In genomic region chr1:6178751-6179563, GRCh38 we compare ENCODE assay signal across 11 cellular contexts. TPM values are rescaled to one million over a fixed set of nuclear protein-coding genes. Genes with fewer than 3 reads are reported as not detected.
A peak's percentile ranks its signal among the peaks of the same experiment; 100 is the strongest.
DNase-seq lines count a peak whose midpoint lies in the region; ATAC-seq, FAIRE-seq and TF ChIP-seq lines count a peak whose summit lies in the region.
"Had no signal": no experiment of that assay in that cellular context is flagged by ENCODE, and none has a peak within 500 bp of the region (broad histone marks: within the 10 kb centered on the region; RNA-seq: fewer than 3 reads in every experiment).

No MANE protein-coding gene starts in this region.

- peak overlapping the region; percentile 64 for H3K4me3 Mint-ChIP-seq in T-helper 17 cell
- H3K4me3 Mint-ChIP-seq in stimulated activated naive B cell treated with anti-CD40 and anti-IgM and Interleukin-4, amounts not matched to agents 10 μg/mL and 1 μg/mL and 100 μg/mL, for 72 hours, result peak overlapping the region; percentile 57 to 69
- H3K4me3 Mint-ChIP-seq: activated naive CD4-positive, alpha-beta T cell treated with anti-CD3 and anti-CD28 coated beads for 36 hours had no signal

- peaks cover 17% of the 10 kb centered on the region for H3K4me1 Mint-ChIP-seq in T-helper 17 cell
- H3K4me1 Mint-ChIP-seq in stimulated activated naive B cell treated with anti-CD40 and anti-IgM and Interleukin-4, amounts not matched to agents 10 μg/mL and 1 μg/mL and 100 μg/mL, for 72 hours, result peaks cover 20 to 26% of the 10 kb centered on the region in 2 donors

- no peaks in the 10 kb centered on the region; the same call in none of the 2 replicates for H4K20me1 ChIP-seq in PC-9 (ENCODE audit: insufficient read depth)

- no peaks in the 10 kb centered on the region for H3K9me3 Mint-ChIP-seq in stimulated activated naive B cell treated with anti-CD40 and anti-IgM and Interleukin-4, amounts not matched to agents 10 μg/mL and 1 μg/mL and 100 μg/mL, for 72 hours
- H3K9me3 Mint-ChIP-seq: activated naive CD4-positive, alpha-beta T cell treated with anti-CD3 and anti-CD28 coated beads for 36 hours had no signal

- no peak for ATAC-seq in T-helper 17 cell
- no peak for ATAC-seq in stimulated activated naive B cell treated with anti-CD40 and anti-IgM and Interleukin-4, amounts not matched to agents 10 μg/mL and 1 μg/mL and 100 μg/mL, for 72 hours (replicated peaks)

- intact Hi-C loops in PC-9 (cut with micrococcal nuclease; ENCODE audit: unreplicated experiment), result no loop called here

- H3K4me1 ChIP-seq in iPS-15b (ENCODE audit: control insufficient read depth, insufficient read depth, low read length), result peaks cover 3% of the 10 kb centered on the region
- H3K4me1 ChIP-seq in PC-9 (replicated peaks; ENCODE audit: insufficient read depth), result 0 out of 2 replicates have a peak, but pooled peaks cover 10% of the 10 kb centered on the region

- no peak overlapping the region for H2AFZ ChIP-seq in PC-9

- TF ChIP-seq CTCF in PC-9 (conservative IDR thresholded peaks at IDR 0.05), result no peak

- no peak overlapping the region for H3K4me2 ChIP-seq in PC-9

- no peak for FAIRE-seq in HTR-8/SVneo (lab: Jason Lieb, UNC)
- FAIRE-seq: A204.1 had no signal

- no peaks in the 10 kb centered on the region for H3K9me2 ChIP-seq in PC-9 (ENCODE audit: insufficient read depth)

- no peak overlapping the region for H3K27ac ChIP-seq in PC-9

- no peak overlapping the region for H3K27ac Mint-ChIP-seq in T-helper 17 cell
- H3K27ac Mint-ChIP-seq in stimulated activated naive B cell treated with anti-CD40 and anti-IgM and Interleukin-4, amounts not matched to agents 10 μg/mL and 1 μg/mL and 100 μg/mL, for 72 hours, result peak overlapping the region; percentile 27
- H3K27ac Mint-ChIP-seq: activated naive CD4-positive, alpha-beta T cell treated with anti-CD3 and anti-CD28 coated beads for 36 hours had no signal

- no peaks in the 10 kb centered on the region for H3K9me3 ChIP-seq in T-helper 17 cell (ENCODE audit: control insufficient read depth, low read length, poor library complexity, severe bottlenecking)
- no peaks in the 10 kb centered on the region for H3K9me3 ChIP-seq in iPS-15b (ENCODE audit: control insufficient read depth, insufficient read depth, low read length)
- no peaks in the 10 kb centered on the region for H3K9me3 ChIP-seq in PC-9 (ENCODE audit: insufficient read depth, low read depth)

- DNase-seq in DMS53 (lab: John Stamatoyannopoulos, UW) (peak; percentile 34), DMS53 treated with DMSO at 0.1 percent for 48 hours (lab: John Stamatoyannopoulos, UW; ENCODE audit: unreplicated experiment) (no peak), T-helper 17 cell (no peak), PC-9 (no peak), NCI-H1436 treated with DMSO at 0.1 percent for 48 hours (lab: John Stamatoyannopoulos, UW) (no peak), HTR-8/SVneo (ENCODE audit: insufficient read length, low spot score) (no peak)
- DNase-seq in stimulated activated naive B cell treated with anti-CD40 and anti-IgM and Interleukin-4, amounts not matched to agents 10 μg/mL and 1 μg/mL and 100 μg/mL, for 72 hours, result no peak
- DNase-seq: activated naive CD4-positive, alpha-beta T cell treated with anti-CD3 and anti-CD28 coated beads for 36 hours; NCI-H2081 had no signal

- H3F3A ChIP-seq in PC-9 (ENCODE audit: insufficient read depth, low read depth), result peaks cover 14% of the 10 kb centered on the region; the same call in 1 of the 2 replicates

- H3K9ac ChIP-seq in iPS-15b (ENCODE audit: low read depth, low read length), result no peak overlapping the region

- H3K27me3 ChIP-seq in iPS-15b (ENCODE audit: control insufficient read depth, insufficient read depth, low read length), result peaks cover 42% of the 10 kb centered on the region
- no peaks in the 10 kb centered on the region for H3K27me3 ChIP-seq in PC-9 (ENCODE audit: insufficient read depth, low read depth)

- BruUV-seq in PC-9 (replicated peaks; lab: Mats Ljungman, UMichigan), result no TSS peak

- H3K36me3 Mint-ChIP-seq in T-helper 17 cell (ENCODE audit: low read depth), result peaks cover 2% of the 10 kb centered on the region
- H3K36me3 Mint-ChIP-seq in stimulated activated naive B cell treated with anti-CD40 and anti-IgM and Interleukin-4, amounts not matched to agents 10 μg/mL and 1 μg/mL and 100 μg/mL, for 72 hours, result peaks cover 3 to 5% of the 10 kb centered on the region in 2 donors

- POLR2A ChIA-PET in PC-9 (lab: Charles Lee; ENCODE audit: unreplicated experiment), result no interaction called here

- H3K36me3 ChIP-seq in iPS-15b (ENCODE audit: control insufficient read depth, insufficient read depth, low read length), result no peaks in the 10 kb centered on the region
- H3K36me3 ChIP-seq in PC-9 (ENCODE audit: low read depth), result no peaks in the 10 kb centered on the region

- CTCF ChIA-PET in PC-9 (lab: Charles Lee), result no interaction called here

- peaks cover 38% of the 10 kb centered on the region for H3K27me3 Mint-ChIP-seq in T-helper 17 cell
- H3K27me3 Mint-ChIP-seq in stimulated activated naive B cell treated with anti-CD40 and anti-IgM and Interleukin-4, amounts not matched to agents 10 μg/mL and 1 μg/mL and 100 μg/mL, for 72 hours, result peaks cover 35 to 43% of the 10 kb centered on the region in 2 donors

- no peaks in the 10 kb centered on the region for H3K79me2 ChIP-seq in PC-9 (ENCODE audit: low read depth)

- H3K4me3 ChIP-seq in iPS-15b (ENCODE audit: low read depth, low read length) (peak overlapping the region; percentile 23), PC-9 (no peak overlapping the region)

RNA-seq across cellular contexts. Expression of gene CHD5, which starts 1.2 kb away (rescaled TPM):
- total RNA-seq in T-helper 17 cell (under 1 TPM; 0.12 to 0.63 TPM), PC-9 (2021) (0.50 and 0.63 TPM in 2 replicates)

RNA-seq across cellular contexts. Expression of gene RPL22, which starts 20.4 kb away (rescaled TPM):
- total RNA-seq in T-helper 17 cell (100 to 1,000 TPM; 510 to 543 TPM), PC-9 (2021) (408 and 447 TPM in 2 replicates)

RNA-seq across cellular contexts. Expression of gene RNF207, which starts 27.0 kb away (rescaled TPM):
- total RNA-seq in T-helper 17 cell (10 to 100 TPM; 17.7 to 25.9 TPM), PC-9 (2021) (49.3 and 53.1 TPM in 2 replicates)

RNA-seq across cellular contexts. Expression of gene ICMT, which starts 56.8 kb away (rescaled TPM):
- total RNA-seq in T-helper 17 cell, result 10 to 100 TPM in 1 of 2 donors, 1 to 10 TPM in 1; 9.8 to 10.2 TPM
- 43.9 and 44.3 TPM in 2 replicates for total RNA-seq in PC-9 (2021)
